ENCODE assay signal across 8 cellular contexts in genomic region chr18:79068946-79069791, GRCh38.
A peak's percentile ranks its signal among the peaks of the same experiment; 100 is the strongest.
DNase-seq lines count a peak whose midpoint lies in the region; ATAC-seq lines count a peak whose summit lies in the region.

TSS of gene ATP9B (plus strand) at chr18:79069394. CDS start at chr18:79069411, 17 bp downstream.

- ATAC-seq in GM18907 (IDR thresholded peaks at IDR 0.05; ENCODE audit: unreplicated experiment) (peak; percentile 89), HG03159 (IDR thresholded peaks at IDR 0.05; ENCODE audit: unreplicated experiment) (peak; percentile 80)
- ATAC-seq in central memory CD8-positive, alpha-beta T cell (replicated peaks; ENCODE audit: extremely low read depth, poor library complexity, severe bottlenecking), result peak; percentile 81

- peak within 1 kb of the TSS; percentile 75 for H3K4me3 Mint-ChIP-seq in central memory CD8-positive, alpha-beta T cell

- peaks cover 25% of the 10 kb centered on the region for H3K9me3 Mint-ChIP-seq in central memory CD8-positive, alpha-beta T cell

- peak within 1 kb of the TSS; percentile 61 for H3K27ac Mint-ChIP-seq in central memory CD8-positive, alpha-beta T cell (ENCODE audit: low read depth)

- peaks cover 47% of the 10 kb centered on the region for H3K4me1 Mint-ChIP-seq in central memory CD8-positive, alpha-beta T cell

- peak; percentile 100 for DNase-seq in AG08396 (ENCODE audit: low spot score)
- DNase-seq in NCI-H446 (lab: John Stamatoyannopoulos, UW), result peak; percentile 81 to 95
- peak; percentile 97 for DNase-seq in activated CD4-positive, CD25-positive, alpha-beta regulatory T cell treated with anti-CD3 and anti-CD28 coated beads, Interleukin-2, amount 50 U/mL, for 16 hours (ENCODE audit: low read depth, low spot score)
- DNase-seq in central memory CD8-positive, alpha-beta T cell (ENCODE audit: low spot score in 2 of 2), result peak; percentile 100
- DNase-seq in islet precursor cell, result peak; percentile 97
- peak; percentile 97 to 98 (median 98) for DNase-seq in stimulated activated CD4-positive, alpha-beta T cell treated with anti-CD3 and anti-CD28 coated beads, Interleukin-12 subunit alpha, Interleukin-12 subunit beta, amount 100 ng/mL, for 48 hours (ENCODE audit: low read depth in 2 of 3, low spot score in 1 of 3)

- no peaks in the 10 kb centered on the region for H3K27me3 Mint-ChIP-seq in central memory CD8-positive, alpha-beta T cell

- H3K36me3 Mint-ChIP-seq in central memory CD8-positive, alpha-beta T cell (ENCODE audit: insufficient read depth), result peaks cover 18% of the 10 kb centered on the region

Comparison
In these comparisons a context has a peak if more than half of its experiments do, and no peak if none do; other contexts are left out.
1. Peak in every context shown above with its lines: DNase-seq and ATAC-seq.